Comparison of ENCODE assay signal across 16 cellular contexts in genomic region chr6:2033544-2033943, GRCh38.
DNase-seq lines count a peak whose midpoint lies in the region; ATAC-seq and TF ChIP-seq lines count a peak whose summit lies in the region.
"Had no signal": no experiment of that assay in that cellular context is flagged by ENCODE, and none has a peak within 500 bp of the region (broad histone marks: within the 10 kb centered on the region; RNA-seq: fewer than 3 reads in every experiment).

No MANE protein-coding gene starts in this region.

- H3K27ac ChIP-seq in OCI-LY3 (ENCODE audit: low read length), result no peak overlapping the region
- H3K27ac ChIP-seq: BLaER1 treated with 17β-estradiol and CSF1 and Interleukin-3, amounts not matched to agents 10 nM and 100 nM; GM23248; HL-60 had no signal

- no peaks in the 10 kb centered on the region for H3K36me3 Mint-ChIP-seq in activated T-cell treated with anti-CD3 and anti-CD28 coated beads, Interleukin-2, amount 50 U/mL, for 72 hours (ENCODE audit: insufficient read depth in 2 of 2)
- H3K36me3 Mint-ChIP-seq in stimulated activated naive B cell treated with anti-CD40 and anti-IgM and Interleukin-4, amounts not matched to agents 10 μg/mL and 1 μg/mL and 100 μg/mL, for 72 hours, result peaks cover 5% of the 10 kb centered on the region in 2 donors
- H3K36me3 Mint-ChIP-seq: CD8-positive, alpha-beta T cell had no signal

- no peak overlapping the region for H2AFZ ChIP-seq in OCI-LY3 (ENCODE audit: low read depth, low read length)
- H2AFZ ChIP-seq: GM23248 had no signal

- H3K4me2 ChIP-seq in OCI-LY3 (ENCODE audit: low read length), result 0 out of 2 replicates have a peak overlapping the region, but pooled peaks have one; percentile 17
- H3K4me2 ChIP-seq: BLaER1 treated with 17β-estradiol and CSF1 and Interleukin-3, amounts not matched to agents 10 nM and 100 nM had no signal

- peak; percentile 78 to 84 for ATAC-seq in activated T-cell treated with anti-CD3 and anti-CD28 coated beads, Interleukin-2, amount 50 U/mL, for 72 hours (replicated peaks in 1 of 2)
- peak; percentile 55 to 73 for ATAC-seq in stimulated activated naive B cell treated with anti-CD40 and anti-IgM and Interleukin-4, amounts not matched to agents 10 μg/mL and 1 μg/mL and 100 μg/mL, for 72 hours (replicated peaks)
- ATAC-seq: CD8-positive, alpha-beta T cell had no signal

- H3K27me3 ChIP-seq in OCI-LY3 (ENCODE audit: low read depth, low read length), result no peaks in the 10 kb centered on the region
- H3K27me3 ChIP-seq: BLaER1 treated with 17β-estradiol and CSF1 and Interleukin-3, amounts not matched to agents 10 nM and 100 nM had no signal

- H3K27me3 Mint-ChIP-seq in activated T-cell treated with anti-CD3 and anti-CD28 coated beads, Interleukin-2, amount 50 U/mL, for 72 hours (ENCODE audit: low read depth), result no peaks in the 10 kb centered on the region
- H3K27me3 Mint-ChIP-seq in stimulated activated naive B cell treated with anti-CD40 and anti-IgM and Interleukin-4, amounts not matched to agents 10 μg/mL and 1 μg/mL and 100 μg/mL, for 72 hours, result no peaks in the 10 kb centered on the region
- H3K27me3 Mint-ChIP-seq: B cell had no signal

- peaks cover 42% of the 10 kb centered on the region for H3K4me1 Mint-ChIP-seq in activated T-cell treated with anti-CD3 and anti-CD28 coated beads, Interleukin-2, amount 50 U/mL, for 72 hours (ENCODE audit: low read depth)
- H3K4me1 Mint-ChIP-seq in stimulated activated naive B cell treated with anti-CD40 and anti-IgM and Interleukin-4, amounts not matched to agents 10 μg/mL and 1 μg/mL and 100 μg/mL, for 72 hours, result peaks cover 5 to 8% of the 10 kb centered on the region in 2 donors

- TF ChIP-seq CTCF in GM12865 (IDR thresholded peaks at IDR 0.05; ENCODE audit: insufficient read depth, low read depth, low read length, missing control alignments) (no peak), OCI-LY3 (IDR thresholded peaks at IDR 0.05; ENCODE audit: low read depth, low read length) (no peak)

- H3K9me3 ChIP-seq in OCI-LY3 (ENCODE audit: insufficient read depth, low read length), result no peaks in the 10 kb centered on the region
- H3K9me3 ChIP-seq: BLaER1 treated with 17β-estradiol and CSF1 and Interleukin-3, amounts not matched to agents 10 nM and 100 nM; HAP-1 had no signal

- no peaks in the 10 kb centered on the region for H4K20me1 ChIP-seq in OCI-LY3 (ENCODE audit: insufficient read depth, low read length)
- H4K20me1 ChIP-seq: BLaER1 treated with 17β-estradiol and CSF1 and Interleukin-3, amounts not matched to agents 10 nM and 100 nM had no signal

- peaks cover 9% of the 10 kb centered on the region for H3K4me1 ChIP-seq in OCI-LY3 (ENCODE audit: low read length)

- H3K79me2 ChIP-seq in OCI-LY3 (ENCODE audit: low read length), result no peaks in the 10 kb centered on the region

- no peak overlapping the region for H3K27ac Mint-ChIP-seq in activated T-cell treated with anti-CD3 and anti-CD28 coated beads, Interleukin-2, amount 50 U/mL, for 72 hours
- H3K27ac Mint-ChIP-seq in stimulated activated naive B cell treated with anti-CD40 and anti-IgM and Interleukin-4, amounts not matched to agents 10 μg/mL and 1 μg/mL and 100 μg/mL, for 72 hours, result no peak overlapping the region
- H3K27ac Mint-ChIP-seq: B cell; CD8-positive, alpha-beta T cell had no signal

- DNase-seq in activated T-cell treated with anti-CD3 and anti-CD28 coated beads, Interleukin-2, amount 50 U/mL, for 72 hours, result no peak
- DNase-seq in activated T-cell treated with anti-CD3 and anti-CD28 coated beads for 4 hours (no peak), GM12865 (ENCODE audit: low read depth) (peak; percentile 8)
- no peak for DNase-seq in stimulated activated naive B cell treated with anti-CD40 and anti-IgM and Interleukin-4, amounts not matched to agents 10 μg/mL and 1 μg/mL and 100 μg/mL, for 72 hours
- no peak for DNase-seq in activated CD8-positive, alpha-beta memory T cell treated with anti-CD3 and anti-CD28 coated beads, Interleukin-2, amount 50 U/mL, for 4 hours
- no peak for DNase-seq in effector CD8-positive, alpha-beta T cell (lab: John Stamatoyannopoulos, UW)
- DNase-seq: Calu3; CD8-positive, alpha-beta T cell; DMS79 treated with DMSO at 0.1 percent for 48 hours; GM23248; IMR-90 had no signal

- H3K4me3 ChIP-seq in GM12865 (ENCODE audit: low read depth, low read length) (no peak overlapping the region), OCI-LY3 (ENCODE audit: low read length) (no peak overlapping the region)
- H3K4me3 ChIP-seq: BLaER1 treated with 17β-estradiol and CSF1 and Interleukin-3, amounts not matched to agents 10 nM and 100 nM; GM23248; HAP-1 had no signal

- H3K9ac ChIP-seq in OCI-LY3 (ENCODE audit: low read length), result no peak overlapping the region
- H3K9ac ChIP-seq: BLaER1 treated with 17β-estradiol and CSF1 and Interleukin-3, amounts not matched to agents 10 nM and 100 nM; GM23248 had no signal

- no peak overlapping the region for H3K4me3 Mint-ChIP-seq in activated T-cell treated with anti-CD3 and anti-CD28 coated beads, Interleukin-2, amount 50 U/mL, for 72 hours
- H3K4me3 Mint-ChIP-seq in stimulated activated naive B cell treated with anti-CD40 and anti-IgM and Interleukin-4, amounts not matched to agents 10 μg/mL and 1 μg/mL and 100 μg/mL, for 72 hours, result no peak overlapping the region
- H3K4me3 Mint-ChIP-seq: B cell; CD8-positive, alpha-beta T cell had no signal

- no peaks in the 10 kb centered on the region for H3K9me3 Mint-ChIP-seq in activated T-cell treated with anti-CD3 and anti-CD28 coated beads, Interleukin-2, amount 50 U/mL, for 72 hours
- H3K9me3 Mint-ChIP-seq in stimulated activated naive B cell treated with anti-CD40 and anti-IgM and Interleukin-4, amounts not matched to agents 10 μg/mL and 1 μg/mL and 100 μg/mL, for 72 hours, result no peaks in the 10 kb centered on the region
- H3K9me3 Mint-ChIP-seq: CD8-positive, alpha-beta T cell had no signal

- H3K36me3 ChIP-seq in OCI-LY3 (replicated peaks; ENCODE audit: low read depth, low read length), result no peaks in the 10 kb centered on the region
- H3K36me3 ChIP-seq: BLaER1 treated with 17β-estradiol and CSF1 and Interleukin-3, amounts not matched to agents 10 nM and 100 nM; HAP-1 had no signal
